8 cellular contexts compared by ENCODE assay signal in the genomic region with DNA sequence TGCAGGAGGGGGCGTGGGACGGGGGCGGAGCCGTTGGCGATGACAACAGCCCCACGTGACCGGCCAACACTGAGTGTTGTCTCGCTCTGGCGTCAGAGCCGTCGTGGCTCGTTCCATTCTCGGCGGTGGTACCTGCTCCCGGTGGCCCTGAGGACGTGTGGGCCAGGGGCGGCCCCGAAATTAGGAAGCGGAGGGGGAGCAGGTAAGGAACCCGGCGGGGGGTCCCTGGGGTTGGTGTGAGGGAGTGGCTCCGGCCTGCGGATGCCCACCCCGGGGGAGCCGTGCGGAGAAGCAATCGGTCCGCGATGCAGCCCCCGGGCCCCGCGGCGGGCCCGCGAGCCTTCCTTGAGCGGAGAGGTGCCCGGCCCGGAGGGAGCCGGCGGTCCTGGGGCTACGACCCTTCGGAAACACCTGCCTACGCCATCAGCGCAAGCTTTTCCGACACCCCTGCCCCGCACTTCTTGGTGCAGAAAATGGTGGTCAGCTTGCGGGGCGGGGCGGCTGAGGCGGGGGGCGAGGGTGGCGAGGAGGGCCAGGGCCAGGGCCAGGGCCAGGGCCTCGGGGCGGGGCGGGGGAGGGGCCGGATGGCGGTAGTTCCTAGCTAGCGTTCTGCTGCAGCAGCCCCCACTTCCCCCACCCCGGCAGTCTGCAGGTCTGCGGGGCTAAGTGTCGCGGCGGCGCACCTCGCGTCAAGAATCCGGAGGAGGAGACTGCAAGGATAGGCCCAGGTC. TPM values are rescaled to one million over a fixed set of nuclear protein-coding genes. Genes with fewer than 3 reads are reported as not detected.
DNase-seq lines count a peak whose midpoint lies in the region; ATAC-seq, FAIRE-seq and TF ChIP-seq lines count a peak whose summit lies in the region.

Gene BEX4, plus strand, starts transcription at position 72 of the 731 bp plus-strand sequence. CDS start 1,046 bp downstream, outside the sequence.

- intact Hi-C loops in head of caudate nucleus (cut with DNase I): loop anchor here (5.0 kb wide), 1 partner anchor 37 kb away; no protein-coding TSS in a partner anchor
- intact Hi-C loops in pancreas (cut with DNase I): no loop called here
- intact Hi-C loops in testis (cut with DNase I; ENCODE audit: low total_unique reads): no loop called here

- DNase-seq in COR-L47 (lab: John Stamatoyannopoulos, UW) (peak; percentile 59), HL-60 (ENCODE audit: low read depth in 1 of 2, low spot score in 1 of 2) (peak in 1 of 2 experiments; percentile 50), head of caudate nucleus (peak; percentile 85 to 96 (median 91)), pancreas (peak; percentile 76 to 89 (median 82)), testis (peak; percentile 91)
- DNase-seq in activated naive CD8-positive, alpha-beta T cell treated with anti-CD3 and anti-CD28 coated beads for 36 hours: peak; percentile 84

- H3K4me1 Mint-ChIP-seq in activated naive CD8-positive, alpha-beta T cell treated with anti-CD3 and anti-CD28 coated beads for 36 hours: peaks cover 15% of the 10 kb centered on the region

- H3K36me3 ChIP-seq in pancreas (no peaks in the 10 kb centered on the region), testis (ENCODE audit: low read depth, missing control alignments) (no peaks in the 10 kb centered on the region)

- no peak for FAIRE-seq in pancreas (lab: Jason Lieb, UNC)

- no peaks in the 10 kb centered on the region for H3K27me3 Mint-ChIP-seq in activated naive CD8-positive, alpha-beta T cell treated with anti-CD3 and anti-CD28 coated beads for 36 hours

- no peaks in the 10 kb centered on the region for H3K9me3 Mint-ChIP-seq in activated naive CD8-positive, alpha-beta T cell treated with anti-CD3 and anti-CD28 coated beads for 36 hours

- peak; percentile 57 for TF ChIP-seq POLR2A in testis (IDR thresholded peaks at IDR 0.05)

- H3K9me3 ChIP-seq in pancreas (no peaks in the 10 kb centered on the region), testis (no peaks in the 10 kb centered on the region)

- H3K27ac ChIP-seq in HL-60 (replicated peaks) (peak within 1 kb of the TSS; percentile 40; the same call in 1 of the 2 replicates), pancreas (peak within 1 kb of the TSS; percentile 38 to 81 (median 62)), testis (peak within 1 kb of the TSS; percentile 91 to 94)

- H3K27me3 ChIP-seq in HL-60 (ENCODE audit: insufficient read depth, poor library complexity, severe bottlenecking) (peaks cover 10% of the 10 kb centered on the region), pancreas (peaks cover 0 to 4% (median 0%) of the 10 kb centered on the region in 4 donors), testis (no peaks in the 10 kb centered on the region)

- 1 to 40% methylated on average over 64 to 67 of the region's 67 CpGs for WGBS in pancreas, 2 donors
- WGBS in testis, 2 donors: 2% methylated on average over 17 of the region's 67 CpGs; no CpG with 5 or more reads in 1 of the 2 donors

- H3K4me1 ChIP-seq in pancreas: no peaks in the 10 kb centered on the region
- H3K4me1 ChIP-seq in testis: no peaks in the 10 kb centered on the region

- TF ChIP-seq CTCF in HL-60 (IDR thresholded peaks at IDR 0.05; ENCODE audit: insufficient read depth, low read length) (no peak), pancreas (IDR thresholded peaks at IDR 0.05) (no peak), testis (IDR thresholded peaks at IDR 0.05) (no peak)

- H3K4me3 ChIP-seq in HL-60 (replicated peaks; ENCODE audit: insufficient read depth, low read length) (peak within 1 kb of the TSS; percentile 42), pancreas (peak within 1 kb of the TSS; percentile 44 to 66 (median 56)), testis (peak within 1 kb of the TSS; percentile 64 to 78)

- peaks cover 10% of the 10 kb centered on the region for H3K36me3 Mint-ChIP-seq in activated naive CD8-positive, alpha-beta T cell treated with anti-CD3 and anti-CD28 coated beads for 36 hours

- ATAC-seq in GM19468 (IDR thresholded peaks at IDR 0.05; ENCODE audit: extremely low read depth, unreplicated experiment): peak; percentile 74
- peak; percentile 89 for ATAC-seq in SK-N-SH treated with all-trans-retinoic acid at 6 μM for 48 hours
- ATAC-seq in pancreas: peak; percentile 97 to 98 (median 98)

- peak within 1 kb of the TSS; percentile 87 for H3K4me3 Mint-ChIP-seq in activated naive CD8-positive, alpha-beta T cell treated with anti-CD3 and anti-CD28 coated beads for 36 hours

- peak within 1 kb of the TSS; percentile 88 for H3K27ac Mint-ChIP-seq in activated naive CD8-positive, alpha-beta T cell treated with anti-CD3 and anti-CD28 coated beads for 36 hours

TF ChIP-seq in SK-N-SH treated with all-trans-retinoic acid at 6 μM for 48 hours, 23 proteins besides CTCF, POLR2A, EP300 and RAD21:
- TF ChIP-seq PATZ1 (CRISPR knock-in tag; IDR thresholded peaks at IDR 0.05; ENCODE audit: borderline replicate concordance): no peak
- TF ChIP-seq, protein P1, sequence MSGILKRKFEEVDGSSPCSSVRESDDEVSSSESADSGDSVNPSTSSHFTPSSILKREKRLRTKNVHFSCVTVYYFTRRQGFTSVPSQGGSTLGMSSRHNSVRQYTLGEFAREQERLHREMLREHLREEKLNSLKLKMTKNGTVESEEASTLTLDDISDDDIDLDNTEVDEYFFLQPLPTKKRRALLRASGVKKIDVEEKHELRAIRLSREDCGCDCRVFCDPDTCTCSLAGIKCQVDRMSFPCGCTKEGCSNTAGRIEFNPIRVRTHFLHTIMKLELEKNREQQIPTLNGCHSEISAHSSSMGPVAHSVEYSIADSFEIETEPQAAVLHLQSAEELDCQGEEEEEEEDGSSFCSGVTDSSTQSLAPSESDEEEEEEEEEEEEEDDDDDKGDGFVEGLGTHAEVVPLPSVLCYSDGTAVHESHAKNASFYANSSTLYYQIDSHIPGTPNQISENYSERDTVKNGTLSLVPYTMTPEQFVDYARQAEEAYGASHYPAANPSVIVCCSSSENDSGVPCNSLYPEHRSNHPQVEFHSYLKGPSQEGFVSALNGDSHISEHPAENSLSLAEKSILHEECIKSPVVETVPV (CRISPR knock-in tag; IDR thresholded peaks at IDR 0.05): no peak
- no peak for TF ChIP-seq ZFP30 (CRISPR knock-in tag; IDR thresholded peaks at IDR 0.05)

RNA-seq across cellular contexts. Expression of gene BEX4, which starts in this region (rescaled TPM):
- total RNA-seq in activated naive CD8-positive, alpha-beta T cell treated with anti-CD3 and anti-CD28 coated beads for 36 hours: 10 to 100 TPM; 21.6 to 24.6 TPM
- total RNA-seq in pancreas: 10 to 100 TPM in 3 of 6 donors, 1 to 10 TPM in 3; 7.4 to 18.5 (median 9.7) TPM
- 10 to 100 TPM; 24.9 to 89.2 TPM for polyA plus RNA-seq in pancreas
- total RNA-seq in testis: 100 to 1,000 TPM; 104 to 125 TPM
- 90.7 TPM for polyA plus RNA-seq in testis (ENCODE audit: insufficient read depth, low read depth, low replicate concordance)

Comparison
In these comparisons a context has a peak if more than half of its experiments do, and no peak if none do; other contexts are left out.
1. RNA of gene BEX4 (total RNA-seq): 104 to 125 TPM in testis; 21.6 to 24.6 TPM in activated naive CD8-positive, alpha-beta T cell treated with anti-CD3 and anti-CD28 coated beads for 36 hours and 7.4 to 18.5 TPM in pancreas; every median in the first group is over 4 times any median in the second.
2. H3K27ac ChIP-seq: peak in every context shown above with its lines; median percentile 92 in testis; 62 in pancreas; 40 in HL-60.
3. Peak in every context shown above with its lines, with median percentiles within 50 percentile points of each other: ATAC-seq and H3K4me3 ChIP-seq.